Comparison of ENCODE assay signal across 28 cellular contexts in the genomic region with DNA sequence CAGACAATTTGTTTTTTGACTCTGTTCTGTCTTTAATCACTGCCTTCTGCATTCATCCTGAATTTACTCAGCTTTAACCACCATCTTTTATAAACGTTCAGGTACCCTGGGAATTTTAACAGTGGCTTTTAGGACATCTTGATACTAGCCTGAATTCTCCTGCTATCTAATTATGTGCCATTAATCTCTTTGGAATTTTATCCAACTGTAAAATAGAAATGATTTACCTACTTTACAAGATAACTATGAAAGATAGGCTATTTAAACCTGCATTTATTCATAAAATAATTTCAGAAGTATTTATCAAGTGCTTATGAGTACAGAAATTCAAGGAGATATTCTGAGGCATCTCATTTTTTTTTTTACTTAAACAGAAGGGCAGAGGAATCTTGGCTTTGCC.
"Had no signal": no experiment of that assay in that cellular context is flagged by ENCODE, and none has a peak within 500 bp of the region (broad histone marks: within the 10 kb centered on the region; RNA-seq: fewer than 3 reads in every experiment).

No MANE protein-coding gene starts in this region.

- DNase-seq: activated CD4-positive, alpha-beta T cell treated with anti-CD3 and anti-CD28 coated beads for 36 hours; activated CD4-positive, CD25-positive, alpha-beta regulatory T cell; activated CD8-positive, alpha-beta T cell treated with anti-CD3 and anti-CD28 coated beads, Interleukin-2, amount 10 ng/mL, durations not matched to agents 7 days and 5 days; activated naive CD4-positive, alpha-beta T cell; central memory CD4-positive, alpha-beta T cell; left cardiac atrium; mammary epithelial cell; naive B cell; occipital lobe; psoas muscle; sigmoid colon; small intestine; stimulated activated CD4-positive, alpha-beta T cell treated with anti-CD3 and anti-CD28 coated beads, Interleukin-4, amount 100 ng/mL, for 24 hours; T-cell had no signal

- H3K27ac Mint-ChIP-seq: dendritic cell treated with granulocyte-macrophage colony-stimulating factor and Interleukin-4, amounts not matched to agents 40 ng/mL and 50 ng/mL, for 4 days; mesothelial cell of epicardium; stimulated activated naive CD8-positive, alpha-beta T cell treated with anti-CD3 and anti-CD28 coated beads, Interleukin-15, Interleukin-2, amounts not matched to agents 100 ng/mL and 50 ng/mL, for 24 hours; type B pancreatic cell had no signal

- H3K9me3 ChIP-seq: breast epithelium, gastroesophageal sphincter, psoas muscle, sigmoid colon, vagina had no signal

- H3K36me3 Mint-ChIP-seq: mesothelial cell of epicardium, naive B cell, T-cell had no signal

- H3K27me3 ChIP-seq: gastroesophageal sphincter, hepatocyte, sigmoid colon, vagina had no signal

- H3K4me3 ChIP-seq: breast epithelium, gastroesophageal sphincter, hepatocyte, psoas muscle, sigmoid colon, vagina had no signal

- H3K9me3 Mint-ChIP-seq: activated naive CD4-positive, alpha-beta T cell treated with anti-CD3 and anti-CD28 coated beads, Interleukin-2, amount 50 U/mL, for 72 hours; activated T-helper 2 cell treated with anti-CD3 and anti-CD28 coated beads, Interferon-gamma antibody, Interleukin-2, Interleukin-4, amounts not matched to agents 10 μg/mL and 5 μg/mL and 100 μg/mL, durations not matched to agents 14 hours and 24 hours and 36 hours; dendritic cell treated with granulocyte-macrophage colony-stimulating factor and Interleukin-4, amounts not matched to agents 40 ng/mL and 50 ng/mL, for 4 days; naive B cell; stimulated activated effector memory CD8-positive, alpha-beta T cell treated with anti-CD3 and anti-CD28 coated beads, Interleukin-12 subunit alpha, Interleukin-12 subunit beta, amount 100 ng/mL, for 72 hours; stimulated activated naive CD8-positive, alpha-beta T cell treated with anti-CD3 and anti-CD28 coated beads, Interleukin-15, Interleukin-2, amounts not matched to agents 100 ng/mL and 50 ng/mL, for 24 hours; T-cell; T-helper 2 cell treated with Interferon-gamma antibody and Interleukin-4, amounts not matched to agents 5 μg/mL and 100 μg/mL, for 36 hours; type B pancreatic cell had no signal

- H3K27ac ChIP-seq: breast epithelium, gastroesophageal sphincter, hepatocyte, parathyroid adenoma, psoas muscle, sigmoid colon, vagina had no signal

- H3K36me3 ChIP-seq: breast epithelium, gastroesophageal sphincter, sigmoid colon, vagina had no signal

- H3K27me3 Mint-ChIP-seq: activated CD4-positive, alpha-beta T cell treated with anti-CD3 and anti-CD28 coated beads for 36 hours; dendritic cell treated with granulocyte-macrophage colony-stimulating factor and Interleukin-4, amounts not matched to agents 40 ng/mL and 50 ng/mL, for 4 days; naive B cell; stimulated activated naive CD8-positive, alpha-beta T cell treated with anti-CD3 and anti-CD28 coated beads, Interleukin-15, Interleukin-2, amounts not matched to agents 100 ng/mL and 50 ng/mL, for 24 hours; type B pancreatic cell had no signal

- ATAC-seq: activated CD4-positive, alpha-beta T cell treated with anti-CD3 and anti-CD28 coated beads for 36 hours; activated CD8-positive, alpha-beta T cell treated with anti-CD3 and anti-CD28 coated beads, Interleukin-2, amount 10 ng/mL, durations not matched to agents 7 days and 5 days; activated naive CD4-positive, alpha-beta T cell treated with anti-CD3 and anti-CD28 coated beads, Interleukin-2, amount 50 U/mL, for 72 hours; gastroesophageal sphincter; left cardiac atrium; psoas muscle; stimulated activated effector memory CD8-positive, alpha-beta T cell treated with anti-CD3 and anti-CD28 coated beads, Interleukin-12 subunit alpha, Interleukin-12 subunit beta, amount 100 ng/mL, for 72 hours; T-cell had no signal

- H3K4me3 Mint-ChIP-seq: activated CD4-positive, alpha-beta T cell treated with anti-CD3 and anti-CD28 coated beads for 36 hours; activated CD8-positive, alpha-beta T cell treated with anti-CD3 and anti-CD28 coated beads, Interleukin-2, amount 10 ng/mL, durations not matched to agents 7 days and 5 days; dendritic cell treated with granulocyte-macrophage colony-stimulating factor and Interleukin-4, amounts not matched to agents 40 ng/mL and 50 ng/mL, for 4 days; mesothelial cell of epicardium; neural crest cell; stimulated activated effector memory CD8-positive, alpha-beta T cell treated with anti-CD3 and anti-CD28 coated beads, Interleukin-12 subunit alpha, Interleukin-12 subunit beta, amount 100 ng/mL, for 72 hours; T-cell; type B pancreatic cell had no signal

- H3K4me1 ChIP-seq: breast epithelium, gastroesophageal sphincter, parathyroid adenoma, psoas muscle, sigmoid colon, vagina had no signal

- H3K9ac ChIP-seq: parathyroid adenoma had no signal
